In the genomic region with DNA sequence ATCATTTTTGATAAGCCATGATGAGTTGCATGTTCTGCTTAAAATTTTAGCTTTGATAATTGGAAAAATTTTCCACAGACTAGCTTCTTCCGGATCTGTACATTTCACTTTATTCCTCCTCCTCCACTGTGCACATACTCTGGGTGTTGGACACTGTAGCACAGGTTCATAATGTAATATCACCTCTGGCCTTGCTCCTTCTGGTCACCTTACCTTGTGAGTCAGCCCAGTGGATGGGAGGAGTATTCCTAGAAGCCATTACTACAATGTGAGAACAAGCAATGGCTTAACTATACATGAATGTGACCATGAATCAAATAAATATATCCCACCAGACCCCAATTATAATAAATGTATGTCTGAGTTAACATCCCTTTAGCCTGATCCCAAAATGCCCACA, we compare ENCODE assay signal across 28 cellular contexts. TPM values are rescaled to one million over a fixed set of nuclear protein-coding genes. Genes with fewer than 3 reads are reported as not detected.
"Had no signal": no experiment of that assay in that cellular context is flagged by ENCODE, and none has a peak within 500 bp of the region (broad histone marks: within the 10 kb centered on the region; RNA-seq: fewer than 3 reads in every experiment).

No MANE protein-coding gene starts in this region.

- H3K4me3 Mint-ChIP-seq: naive thymus-derived CD8-positive, alpha-beta T cell; natural killer cell treated with Interleukin-12 subunit alpha and Interleukin-12 subunit beta and Interleukin-15 and Interleukin-18, amount 100 ng/mL, for 72 hours; nephron progenitor cell; neural crest cell; stimulated activated effector memory CD8-positive, alpha-beta T cell treated with anti-CD3 and anti-CD28 coated beads, Interleukin-12 subunit alpha, Interleukin-12 subunit beta, amount 100 ng/mL, for 72 hours; stimulated activated naive B cell treated with anti-CD40 and anti-IgM and Interleukin-4, amounts not matched to agents 10 μg/mL and 1 μg/mL and 100 μg/mL, for 72 hours; stimulated activated naive CD8-positive, alpha-beta T cell treated with anti-CD3 and anti-CD28 coated beads, Interleukin-15, Interleukin-2, amounts not matched to agents 100 ng/mL and 50 ng/mL, for 24 hours; type B pancreatic cell had no signal

- H3K9me3 ChIP-seq: neutrophil, pancreas, psoas muscle, right lobe of liver, suprapubic skin, testis, upper lobe of right lung, uterus had no signal

- DNase-seq: naive thymus-derived CD8-positive, alpha-beta T cell; nephron progenitor cell; nucleus accumbens; pancreas; psoas muscle; right cardiac atrium; right lobe of liver; sigmoid colon; small intestine; stimulated activated CD4-positive, alpha-beta T cell treated with anti-CD3 and anti-CD28 coated beads, Interleukin-15, amount 100 ng/mL, for 24 hours; stimulated activated CD4-positive, alpha-beta T cell treated with anti-CD3 and anti-CD28 coated beads, Interleukin-2, amount 100 ng/mL, for 24 hours; stimulated activated CD4-positive, alpha-beta T cell treated with anti-CD3 and anti-CD28 coated beads, Interleukin-2, amount 100 ng/mL, for 48 hours; stimulated activated CD4-positive, alpha-beta T cell treated with anti-CD3 and anti-CD28 coated beads, Interleukin-4, amount 100 ng/mL, for 24 hours; stimulated activated naive B cell treated with anti-CD40 and anti-IgM and Interleukin-4, amounts not matched to agents 10 μg/mL and 1 μg/mL and 100 μg/mL, for 72 hours; stimulated activated naive CD4-positive, alpha-beta T cell treated with Interleukin-2 at 50 U/mL for 16 hours; substantia nigra; testis; tibial artery; transverse colon; upper lobe of right lung; uterus had no signal

- H3K4me1 ChIP-seq: pancreas, psoas muscle, right lobe of liver, sigmoid colon, suprapubic skin, testis, tibial artery, transverse colon, upper lobe of right lung, uterus had no signal

- H3K36me3 Mint-ChIP-seq: stimulated activated effector memory CD8-positive, alpha-beta T cell treated with anti-CD3 and anti-CD28 coated beads, Interleukin-12 subunit alpha, Interleukin-12 subunit beta, amount 100 ng/mL, for 72 hours; type B pancreatic cell had no signal

- H3K4me1 Mint-ChIP-seq: naive thymus-derived CD8-positive, alpha-beta T cell; nephron progenitor cell; stimulated activated effector memory CD8-positive, alpha-beta T cell treated with anti-CD3 and anti-CD28 coated beads, Interleukin-12 subunit alpha, Interleukin-12 subunit beta, amount 100 ng/mL, for 72 hours; stimulated activated naive B cell treated with anti-CD40 and anti-IgM and Interleukin-4, amounts not matched to agents 10 μg/mL and 1 μg/mL and 100 μg/mL, for 72 hours had no signal

- H3K27ac ChIP-seq: neutrophil, pancreas, psoas muscle, right lobe of liver, sigmoid colon, suprapubic skin, testis, tibial artery, transverse colon, upper lobe of right lung, uterus had no signal

- H3K9me3 Mint-ChIP-seq: natural killer cell treated with Interleukin-12 subunit alpha and Interleukin-12 subunit beta and Interleukin-15 and Interleukin-18, amount 100 ng/mL, for 72 hours; type B pancreatic cell had no signal

- ATAC-seq: naive thymus-derived CD8-positive, alpha-beta T cell; natural killer cell treated with Interleukin-12 subunit alpha and Interleukin-12 subunit beta and Interleukin-15 and Interleukin-18, amount 100 ng/mL, for 72 hours; pancreas; psoas muscle; right cardiac atrium; right lobe of liver; stimulated activated effector memory CD8-positive, alpha-beta T cell treated with anti-CD3 and anti-CD28 coated beads, Interleukin-12 subunit alpha, Interleukin-12 subunit beta, amount 100 ng/mL, for 72 hours; stimulated activated naive B cell treated with anti-CD40 and anti-IgM and Interleukin-4, amounts not matched to agents 10 μg/mL and 1 μg/mL and 100 μg/mL, for 72 hours; upper lobe of right lung had no signal

- H3K27me3 ChIP-seq: pancreas, right lobe of liver, testis, transverse colon, uterus had no signal

- H3K36me3 ChIP-seq: neutrophil, pancreas, right lobe of liver, sigmoid colon, suprapubic skin, tibial artery, transverse colon, upper lobe of right lung, uterus had no signal

- H3K27ac Mint-ChIP-seq: naive thymus-derived CD8-positive, alpha-beta T cell; natural killer cell treated with Interleukin-12 subunit alpha and Interleukin-12 subunit beta and Interleukin-15 and Interleukin-18, amount 100 ng/mL, for 72 hours; nephron progenitor cell; stimulated activated effector memory CD8-positive, alpha-beta T cell treated with anti-CD3 and anti-CD28 coated beads, Interleukin-12 subunit alpha, Interleukin-12 subunit beta, amount 100 ng/mL, for 72 hours; stimulated activated naive B cell treated with anti-CD40 and anti-IgM and Interleukin-4, amounts not matched to agents 10 μg/mL and 1 μg/mL and 100 μg/mL, for 72 hours; stimulated activated naive CD8-positive, alpha-beta T cell treated with anti-CD3 and anti-CD28 coated beads, Interleukin-15, Interleukin-2, amounts not matched to agents 100 ng/mL and 50 ng/mL, for 24 hours; type B pancreatic cell had no signal

- H3K4me3 ChIP-seq: pancreas, psoas muscle, right lobe of liver, sigmoid colon, suprapubic skin, testis, tibial artery, transverse colon, upper lobe of right lung, uterus had no signal

- FAIRE-seq: pancreas, small intestine had no signal

RNA-seq across cellular contexts. Expression of a gene that starts 6.1 kb away (rescaled TPM):
- total RNA-seq: naive thymus-derived CD8-positive, alpha-beta T cell; neural crest cell had no signal
